ENCODE assay signal across 8 cellular contexts in genomic region chr2:24197213-24197612, GRCh38. TPM values are rescaled to one million over a fixed set of nuclear protein-coding genes. Genes with fewer than 3 reads are reported as not detected.
"Had no signal": no experiment of that assay in that cellular context is flagged by ENCODE, and none has a peak within 500 bp of the region (broad histone marks: within the 10 kb centered on the region; RNA-seq: fewer than 3 reads in every experiment).

No MANE protein-coding gene starts in this region.

RNA-seq across cellular contexts. Expression of gene FAM228A, which starts 22.4 kb away (rescaled TPM):
- total RNA-seq: activated naive CD8-positive, alpha-beta T cell treated with anti-CD3 and anti-CD28 coated beads for 36 hours; activated T-cell treated with anti-CD3 and anti-CD28 coated beads, Interleukin-2, amount 50 U/mL, for 4 hours; activated T-helper 1 cell treated with anti-CD3 and anti-CD28 coated beads, Interleukin-12 subunit alpha, Interleukin-12 subunit beta, Interleukin-2, Interleukin-4 antibody, amounts not matched to agents 30 ng/mL and 10 ng/mL and 1 ng/mL, durations not matched to agents 14 hours and 24 hours and 36 hours; activated T-helper 2 cell treated with anti-CD3 and anti-CD28 coated beads, Interferon-gamma antibody, Interleukin-2, Interleukin-4, amounts not matched to agents 10 μg/mL and 5 μg/mL and 100 μg/mL, durations not matched to agents 14 hours and 24 hours and 36 hours; ascending aorta; astrocyte; body of pancreas; bronchial epithelial cell had no signal
